In the genomic region with DNA sequence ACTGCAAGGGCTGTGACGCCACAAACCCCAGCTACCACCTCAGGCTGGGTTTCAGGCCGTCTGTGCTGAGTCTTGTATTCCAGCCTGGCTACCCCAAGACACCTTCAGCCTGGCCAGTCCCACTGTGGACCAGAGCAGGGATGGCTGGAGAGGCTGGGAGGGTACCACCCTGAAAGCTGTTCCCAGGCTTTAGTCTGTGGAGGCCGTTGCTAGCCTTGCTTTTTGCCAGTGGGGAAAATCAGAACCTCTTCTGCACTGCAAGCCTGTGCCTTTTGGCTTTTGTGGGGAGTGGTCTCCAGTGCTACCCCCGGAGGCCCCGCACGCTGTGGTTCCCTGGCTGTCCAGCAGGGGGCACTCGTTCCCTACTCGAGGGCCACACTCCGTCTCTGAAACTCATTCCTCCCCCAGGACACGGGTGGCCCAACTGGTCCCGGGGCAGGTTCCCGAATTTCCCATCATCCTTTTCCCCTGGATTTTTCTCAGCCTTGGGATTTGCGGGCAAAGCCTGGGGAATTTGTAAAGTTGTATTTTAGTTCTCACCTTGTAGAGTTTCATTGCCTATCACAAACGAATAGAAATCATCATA, we compare ENCODE assay signal across 1 cellular context.
TF ChIP-seq lines count a peak whose summit lies in the region.

No MANE protein-coding gene starts in this region.

TF ChIP-seq in HepG2, 621 proteins besides CTCF, POLR2A, EP300 and RAD21 (continued from another document):
- TF ChIP-seq ZNF512B (CRISPR knock-in tag; IDR thresholded peaks at IDR 0.05; ENCODE audit: borderline replicate concordance) (no peak), FOSL2 (CRISPR knock-in tag; IDR thresholded peaks at IDR 0.05) (peak; percentile 33; the same call in 1 of the 2 replicates), MYNN (CRISPR knock-in tag; IDR thresholded peaks at IDR 0.05; ENCODE audit: low read depth) (0 out of 2 replicates have a peak, but pooled peaks have one; percentile 33), KDM5B (CRISPR knock-in tag; IDR thresholded peaks at IDR 0.05; ENCODE audit: borderline replicate concordance) (0 out of 2 replicates have a peak, but pooled peaks have one; percentile 31), ZNF761 (CRISPR knock-in tag; conservative IDR thresholded peaks at IDR 0.05) (no peak), ZBTB42 (CRISPR knock-in tag; IDR thresholded peaks at IDR 0.05) (no peak), NFIC (IDR thresholded peaks at IDR 0.05; ENCODE audit: low read length) (no peak), FLYWCH1 (CRISPR knock-in tag; IDR thresholded peaks at IDR 0.05) (no peak), ZNF34 (CRISPR knock-in tag; IDR thresholded peaks at IDR 0.05; ENCODE audit: borderline replicate concordance) (no peak), LCORL (IDR thresholded peaks at IDR 0.05) (no peak), LCORL (CRISPR knock-in tag; IDR thresholded peaks at IDR 0.05) (0 out of 2 replicates have a peak, but pooled peaks have one; percentile 44), CEBPB (IDR thresholded peaks at IDR 0.05; ENCODE audit: borderline replicate concordance, low read depth, low read length) (no peak), BORCS8-MEF2B (CRISPR knock-in tag; IDR thresholded peaks at IDR 0.05) (0 out of 2 replicates have a peak, but pooled peaks have one; percentile 41), ZBTB33 (CRISPR knock-in tag; IDR thresholded peaks at IDR 0.05) (no peak), SPEN (CRISPR knock-in tag; IDR thresholded peaks at IDR 0.05; ENCODE audit: low read depth) (0 out of 2 replicates have a peak, but pooled peaks have one; percentile 20), ZNF775 (CRISPR knock-in tag; IDR thresholded peaks at IDR 0.05; ENCODE audit: borderline replicate concordance) (no peak), SALL1 (CRISPR knock-in tag; IDR thresholded peaks at IDR 0.05) (peak; percentile 26; the same call in 1 of the 2 replicates), ZBTB26 (CRISPR knock-in tag; IDR thresholded peaks at IDR 0.05; ENCODE audit: borderline replicate concordance) (no peak), KDM2A (CRISPR knock-in tag; IDR thresholded peaks at IDR 0.05; ENCODE audit: borderline replicate concordance, low read depth) (peak; percentile 50; the same call in 1 of the 2 replicates), SMC3 (IDR thresholded peaks at IDR 0.05; ENCODE audit: low read length) (peak; percentile 46; the same call in 1 of the 2 replicates), ZNF710 (CRISPR knock-in tag; IDR thresholded peaks at IDR 0.05; ENCODE audit: borderline replicate concordance) (no peak), KDM3A (CRISPR knock-in tag; IDR thresholded peaks at IDR 0.05; ENCODE audit: low read depth) (peak; percentile 49; the same call in 1 of the 2 replicates), ZSCAN25 (CRISPR knock-in tag; IDR thresholded peaks at IDR 0.05) (no peak), MAX (IDR thresholded peaks at IDR 0.05) (no peak), KDM6A (CRISPR knock-in tag; IDR thresholded peaks at IDR 0.05; ENCODE audit: low read depth) (no peak), STAG1 (CRISPR knock-in tag; IDR thresholded peaks at IDR 0.05) (peak; percentile 88), KLF13 (CRISPR knock-in tag; IDR thresholded peaks at IDR 0.05) (no peak), SETDB1 (CRISPR knock-in tag; IDR thresholded peaks at IDR 0.05; ENCODE audit: borderline replicate concordance) (no peak), NRL (CRISPR knock-in tag; IDR thresholded peaks at IDR 0.05; ENCODE audit: borderline replicate concordance) (no peak), ERF (CRISPR knock-in tag; IDR thresholded peaks at IDR 0.05) (peak; percentile 18; the same call in 1 of the 2 replicates)
- TF ChIP-seq, protein P1, sequence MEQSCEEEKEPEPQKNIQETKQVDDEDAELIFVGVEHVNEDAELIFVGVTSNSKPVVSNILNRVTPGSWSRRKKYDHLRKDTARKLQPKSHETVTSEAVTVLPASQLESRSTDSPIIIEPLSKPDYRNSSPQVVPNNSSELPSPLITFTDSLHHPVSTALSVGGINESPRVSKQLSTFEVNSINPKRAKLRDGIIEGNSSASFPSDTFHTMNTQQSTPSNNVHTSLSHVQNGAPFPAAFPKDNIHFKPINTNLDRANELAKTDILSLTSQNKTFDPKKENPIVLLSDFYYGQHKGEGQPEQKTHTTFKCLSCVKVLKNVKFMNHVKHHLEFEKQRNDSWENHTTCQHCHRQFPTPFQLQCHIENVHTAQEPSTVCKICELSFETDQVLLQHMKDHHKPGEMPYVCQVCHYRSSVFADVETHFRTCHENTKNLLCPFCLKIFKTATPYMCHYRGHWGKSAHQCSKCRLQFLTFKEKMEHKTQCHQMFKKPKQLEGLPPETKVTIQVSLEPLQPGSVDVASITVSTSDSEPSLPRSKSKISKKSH (CRISPR knock-in tag; IDR thresholded peaks at IDR 0.05; ENCODE audit: borderline replicate concordance), result 0 out of 2 replicates have a peak, but pooled peaks have one; percentile 27
- TF ChIP-seq, protein P2, sequence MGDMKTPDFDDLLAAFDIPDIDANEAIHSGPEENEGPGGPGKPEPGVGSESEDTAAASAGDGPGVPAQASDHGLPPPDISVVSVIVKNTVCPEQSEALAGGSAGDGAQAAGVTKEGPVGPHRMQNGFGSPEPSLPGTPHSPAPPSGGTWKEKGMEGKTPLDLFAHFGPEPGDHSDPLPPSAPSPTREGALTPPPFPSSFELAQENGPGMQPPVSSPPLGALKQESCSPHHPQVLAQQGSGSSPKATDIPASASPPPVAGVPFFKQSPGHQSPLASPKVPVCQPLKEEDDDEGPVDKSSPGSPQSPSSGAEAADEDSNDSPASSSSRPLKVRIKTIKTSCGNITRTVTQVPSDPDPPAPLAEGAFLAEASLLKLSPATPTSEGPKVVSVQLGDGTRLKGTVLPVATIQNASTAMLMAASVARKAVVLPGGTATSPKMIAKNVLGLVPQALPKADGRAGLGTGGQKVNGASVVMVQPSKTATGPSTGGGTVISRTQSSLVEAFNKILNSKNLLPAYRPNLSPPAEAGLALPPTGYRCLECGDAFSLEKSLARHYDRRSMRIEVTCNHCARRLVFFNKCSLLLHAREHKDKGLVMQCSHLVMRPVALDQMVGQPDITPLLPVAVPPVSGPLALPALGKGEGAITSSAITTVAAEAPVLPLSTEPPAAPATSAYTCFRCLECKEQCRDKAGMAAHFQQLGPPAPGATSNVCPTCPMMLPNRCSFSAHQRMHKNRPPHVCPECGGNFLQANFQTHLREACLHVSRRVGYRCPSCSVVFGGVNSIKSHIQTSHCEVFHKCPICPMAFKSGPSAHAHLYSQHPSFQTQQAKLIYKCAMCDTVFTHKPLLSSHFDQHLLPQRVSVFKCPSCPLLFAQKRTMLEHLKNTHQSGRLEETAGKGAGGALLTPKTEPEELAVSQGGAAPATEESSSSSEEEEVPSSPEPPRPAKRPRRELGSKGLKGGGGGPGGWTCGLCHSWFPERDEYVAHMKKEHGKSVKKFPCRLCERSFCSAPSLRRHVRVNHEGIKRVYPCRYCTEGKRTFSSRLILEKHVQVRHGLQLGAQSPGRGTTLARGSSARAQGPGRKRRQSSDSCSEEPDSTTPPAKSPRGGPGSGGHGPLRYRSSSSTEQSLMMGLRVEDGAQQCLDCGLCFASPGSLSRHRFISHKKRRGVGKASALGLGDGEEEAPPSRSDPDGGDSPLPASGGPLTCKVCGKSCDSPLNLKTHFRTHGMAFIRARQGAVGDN (CRISPR knock-in tag; IDR thresholded peaks at IDR 0.05), result peak; percentile 39
- TF ChIP-seq, protein P3, sequence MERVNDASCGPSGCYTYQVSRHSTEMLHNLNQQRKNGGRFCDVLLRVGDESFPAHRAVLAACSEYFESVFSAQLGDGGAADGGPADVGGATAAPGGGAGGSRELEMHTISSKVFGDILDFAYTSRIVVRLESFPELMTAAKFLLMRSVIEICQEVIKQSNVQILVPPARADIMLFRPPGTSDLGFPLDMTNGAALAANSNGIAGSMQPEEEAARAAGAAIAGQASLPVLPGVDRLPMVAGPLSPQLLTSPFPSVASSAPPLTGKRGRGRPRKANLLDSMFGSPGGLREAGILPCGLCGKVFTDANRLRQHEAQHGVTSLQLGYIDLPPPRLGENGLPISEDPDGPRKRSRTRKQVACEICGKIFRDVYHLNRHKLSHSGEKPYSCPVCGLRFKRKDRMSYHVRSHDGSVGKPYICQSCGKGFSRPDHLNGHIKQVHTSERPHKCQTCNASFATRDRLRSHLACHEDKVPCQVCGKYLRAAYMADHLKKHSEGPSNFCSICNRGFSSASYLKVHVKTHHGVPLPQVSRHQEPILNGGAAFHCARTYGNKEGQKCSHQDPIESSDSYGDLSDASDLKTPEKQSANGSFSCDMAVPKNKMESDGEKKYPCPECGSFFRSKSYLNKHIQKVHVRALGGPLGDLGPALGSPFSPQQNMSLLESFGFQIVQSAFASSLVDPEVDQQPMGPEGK (CRISPR knock-in tag; IDR thresholded peaks at IDR 0.05), result peak; percentile 72
